12 cellular contexts compared by ENCODE assay signal in genomic region chr22:41856484-41856883, GRCh38. TPM values are rescaled to one million over a fixed set of nuclear protein-coding genes. Genes with fewer than 3 reads are reported as not detected.
DNase-seq lines count a peak whose midpoint lies in the region; ATAC-seq and TF ChIP-seq lines count a peak whose summit lies in the region.
"Had no signal": no experiment of that assay in that cellular context is flagged by ENCODE, and none has a peak within 500 bp of the region (broad histone marks: within the 10 kb centered on the region; RNA-seq: fewer than 3 reads in every experiment).

No MANE protein-coding gene starts in this region.

- POLR2A ChIA-PET in Caco-2 (lab: Charles Lee): interaction anchor here (0.5 kb wide), 1 partner anchor 17 kb away, joined by 3 read pairs; no protein-coding TSS in a partner anchor

- H3K27me3 Mint-ChIP-seq in Caco-2 (ENCODE audit: insufficient read depth, unreplicated experiment): no peaks in the 10 kb centered on the region
- H3K27me3 Mint-ChIP-seq in natural killer cell treated with Interleukin-12 subunit alpha and Interleukin-12 subunit beta and Interleukin-15 and Interleukin-18, amount 100 ng/mL, for 72 hours: no peaks in the 10 kb centered on the region

- intact Hi-C loops in Caco-2 (cut with micrococcal nuclease; ENCODE audit: unreplicated experiment) (loop anchor here (5.0 kb wide), 1 partner anchor 34 kb away; no protein-coding TSS in a partner anchor), gastrocnemius medialis (cut with DNase I; ENCODE audit: low total_unique reads) (loop anchor here (5.0 kb wide), 2 partner anchors 54 to 159 kb away; partner anchors contain the start of genes CCDC134 and MEI1)

- BruUV-seq in Caco-2 (replicated peaks; lab: Mats Ljungman, UMichigan): no TSS peak

- H3K4me3 ChIP-seq in Caco-2 (ENCODE audit: low read depth, low read length): no peak overlapping the region
- H3K4me3 ChIP-seq in effector memory CD4-positive, alpha-beta T cell (ENCODE audit: insufficient read depth, low read depth, low read length, poor library complexity, severe bottlenecking): no peak overlapping the region
- H3K4me3 ChIP-seq in gastrocnemius medialis: no peak overlapping the region
- H3K4me3 ChIP-seq: gastroesophageal sphincter had no signal

- CTCF ChIA-PET in Caco-2 (lab: Charles Lee): interaction anchor here (0.8 to 1.6 kb wide), 4 partner anchors 9 to 159 kb away, joined by 4 to 8 read pairs (median 4); partner anchors contain the start of gene SREBF2

- peak overlapping the region; percentile 32 for H3K27ac ChIP-seq in effector memory CD4-positive, alpha-beta T cell (ENCODE audit: insufficient read depth, low read length, poor library complexity, severe bottlenecking)
- H3K27ac ChIP-seq in gastrocnemius medialis: peak overlapping the region in 2 of 4 donors; percentile 21 to 25

- in situ Hi-C loops in gastrocnemius medialis (cut with MboI; ENCODE audit: low sequenced_read_pairs in 4 of 4): no loop called here

- H3K4me3 Mint-ChIP-seq in Caco-2 (ENCODE audit: unreplicated experiment): peak overlapping the region; percentile 22
- peak overlapping the region; percentile 64 for H3K4me3 Mint-ChIP-seq in natural killer cell treated with Interleukin-12 subunit alpha and Interleukin-12 subunit beta and Interleukin-15 and Interleukin-18, amount 100 ng/mL, for 72 hours

- ATAC-seq in natural killer cell treated with Interleukin-12 subunit alpha and Interleukin-12 subunit beta and Interleukin-15 and Interleukin-18, amount 100 ng/mL, for 72 hours: no peak
- no peak for ATAC-seq in gastrocnemius medialis
- ATAC-seq: gastroesophageal sphincter, Panc1 had no signal

- H3K9me3 ChIP-seq in Caco-2 (no peaks in the 10 kb centered on the region), gastrocnemius medialis (no peaks in the 10 kb centered on the region)
- H3K9me3 ChIP-seq in effector memory CD4-positive, alpha-beta T cell (ENCODE audit: control insufficient read depth, low read length): no peaks in the 10 kb centered on the region
- H3K9me3 ChIP-seq: gastroesophageal sphincter had no signal

- H3K9me3 Mint-ChIP-seq in Caco-2 (ENCODE audit: unreplicated experiment): no peaks in the 10 kb centered on the region
- no peaks in the 10 kb centered on the region for H3K9me3 Mint-ChIP-seq in natural killer cell treated with Interleukin-12 subunit alpha and Interleukin-12 subunit beta and Interleukin-15 and Interleukin-18, amount 100 ng/mL, for 72 hours

- H3K36me3 Mint-ChIP-seq in Caco-2 (ENCODE audit: insufficient read depth, unreplicated experiment): peaks cover 19% of the 10 kb centered on the region
- H3K36me3 Mint-ChIP-seq in natural killer cell treated with Interleukin-12 subunit alpha and Interleukin-12 subunit beta and Interleukin-15 and Interleukin-18, amount 100 ng/mL, for 72 hours: no peaks in the 10 kb centered on the region

- TF ChIP-seq POLR2A in gastrocnemius medialis (IDR thresholded peaks at IDR 0.05): no peak

- H3K27me3 ChIP-seq in Caco-2 (replicated peaks; ENCODE audit: control insufficient read depth, insufficient read depth, low read length) (no peaks in the 10 kb centered on the region), gastrocnemius medialis (no peaks in the 10 kb centered on the region)
- H3K27me3 ChIP-seq in effector memory CD4-positive, alpha-beta T cell (replicated peaks; ENCODE audit: control insufficient read depth, insufficient read depth, low read length, poor library complexity, severe bottlenecking): no peaks in the 10 kb centered on the region
- H3K27me3 ChIP-seq: gastroesophageal sphincter had no signal

- no peak for TF ChIP-seq CTCF in Caco-2 (IDR thresholded peaks at IDR 0.05; ENCODE audit: insufficient read depth in 1 of 2, low read depth in 1 of 2, low read length in 1 of 2, severe bottlenecking in 1 of 2, unreplicated experiment in 1 of 2)
- no peak for TF ChIP-seq CTCF in gastrocnemius medialis (IDR thresholded peaks at IDR 0.05 in 4 of 5, conservative IDR thresholded peaks at IDR 0.05 in 1 of 5)

- H3K27ac Mint-ChIP-seq in Caco-2 (ENCODE audit: unreplicated experiment): peak overlapping the region; percentile 74
- peak overlapping the region; percentile 88 to 95 for H3K27ac Mint-ChIP-seq in natural killer cell treated with Interleukin-12 subunit alpha and Interleukin-12 subunit beta and Interleukin-15 and Interleukin-18, amount 100 ng/mL, for 72 hours

- H3K4me1 ChIP-seq in Caco-2 (peaks cover 31% of the 10 kb centered on the region), gastrocnemius medialis (peaks cover 13 to 17% of the 10 kb centered on the region in 2 donors)
- peaks cover 25% of the 10 kb centered on the region for H3K4me1 ChIP-seq in effector memory CD4-positive, alpha-beta T cell (ENCODE audit: control insufficient read depth, insufficient read depth, low read length, poor library complexity, severe bottlenecking)

- DNase-seq in Caco-2 (no peak), LoVo (ENCODE audit: low spot score) (peak; percentile 68), DMS53 (lab: John Stamatoyannopoulos, UW) (no peak), OCI-M1 (lab: John Stamatoyannopoulos, UW) (no peak), gastrocnemius medialis (no peak), T-helper 9 cell (no peak)
- no peak for DNase-seq in effector memory CD4-positive, alpha-beta T cell
- no peak for DNase-seq in natural killer cell treated with Interleukin-12 subunit alpha and Interleukin-12 subunit beta and Interleukin-15 and Interleukin-18, amount 100 ng/mL, for 72 hours (ENCODE audit: low spot score)
- DNase-seq: left cardiac atrium; stimulated activated CD4-positive, alpha-beta T cell treated with anti-CD3 and anti-CD28 coated beads, Interleukin-2, amount 100 ng/mL, for 48 hours had no signal

- H3K4me1 Mint-ChIP-seq in Caco-2 (ENCODE audit: low read depth, unreplicated experiment): peaks cover 24% of the 10 kb centered on the region
- H3K4me1 Mint-ChIP-seq in natural killer cell treated with Interleukin-12 subunit alpha and Interleukin-12 subunit beta and Interleukin-15 and Interleukin-18, amount 100 ng/mL, for 72 hours (ENCODE audit: low read depth in 2 of 2): peaks cover 41 to 54% of the 10 kb centered on the region in 2 donors

- H3K36me3 ChIP-seq in Caco-2 (ENCODE audit: control insufficient read depth, insufficient read depth, low read length): peaks cover 2% of the 10 kb centered on the region
- H3K36me3 ChIP-seq in effector memory CD4-positive, alpha-beta T cell (ENCODE audit: control insufficient read depth, insufficient read depth, low read length): no peaks in the 10 kb centered on the region
- H3K36me3 ChIP-seq in gastrocnemius medialis: no peaks in the 10 kb centered on the region

RNA-seq across cellular contexts. Expression of gene SREBF2, which starts 23.6 kb away (rescaled TPM):
- total RNA-seq in Caco-2 (2022): 134 and 150 TPM in 2 replicates
- 100 to 1,000 TPM; 205 to 211 TPM for total RNA-seq in natural killer cell treated with Interleukin-12 subunit alpha and Interleukin-12 subunit beta and Interleukin-15 and Interleukin-18, amount 100 ng/mL, for 72 hours
- total RNA-seq in gastrocnemius medialis: 10 to 100 TPM; 25.1 to 40.9 (median 36.1) TPM

RNA-seq across cellular contexts. Expression of gene CCDC134, which starts 56.0 kb away (rescaled TPM):
- total RNA-seq in Caco-2 (2022) (24.3 and 24.8 TPM in 2 replicates), gastrocnemius medialis (1 to 10 TPM; 3.3 to 7.7 (median 6.0) TPM)
- 10 to 100 TPM; 25.1 to 26.3 TPM for total RNA-seq in natural killer cell treated with Interleukin-12 subunit alpha and Interleukin-12 subunit beta and Interleukin-15 and Interleukin-18, amount 100 ng/mL, for 72 hours

RNA-seq across cellular contexts. Expression of gene SHISA8, which starts 58.4 kb away (rescaled TPM):
- 1.4 and 2.2 TPM in 2 replicates for total RNA-seq in Caco-2 (2022)
- total RNA-seq in natural killer cell treated with Interleukin-12 subunit alpha and Interleukin-12 subunit beta and Interleukin-15 and Interleukin-18, amount 100 ng/mL, for 72 hours: not detected
- not detected for total RNA-seq in gastrocnemius medialis
- total RNA-seq: gastroesophageal sphincter had no signal
